Comparison of ENCODE assay signal across 8 cellular contexts in genomic region chr1:161440312-161440894, GRCh38.
DNase-seq lines count a peak whose midpoint lies in the region; ATAC-seq and TF ChIP-seq lines count a peak whose summit lies in the region.

No MANE protein-coding gene starts in this region.

- H3K4me3 ChIP-seq in CD8-positive, alpha-beta T cell (ENCODE audit: low read depth, low read length) = peak overlapping the region; percentile 39

- H3K9me3 Mint-ChIP-seq in CD8-positive, alpha-beta T cell = no peaks in the 10 kb centered on the region
- peaks cover 2% of the 10 kb centered on the region for H3K9me3 Mint-ChIP-seq in memory B cell
- H3K9me3 Mint-ChIP-seq in stimulated activated effector memory CD8-positive, alpha-beta T cell treated with anti-CD3 and anti-CD28 coated beads, Interleukin-12 subunit alpha, Interleukin-12 subunit beta, amount 100 ng/mL, for 72 hours = peaks cover 3% of the 10 kb centered on the region

- POLR2A ChIA-PET in CD8-positive, alpha-beta T cell (lab: Charles Lee) = no interaction called here

- peaks cover 8% of the 10 kb centered on the region for H3K4me1 Mint-ChIP-seq in CD8-positive, alpha-beta T cell (ENCODE audit: low read depth)
- peaks cover 7% of the 10 kb centered on the region for H3K4me1 Mint-ChIP-seq in memory B cell
- peaks cover 22% of the 10 kb centered on the region for H3K4me1 Mint-ChIP-seq in stimulated activated effector memory CD8-positive, alpha-beta T cell treated with anti-CD3 and anti-CD28 coated beads, Interleukin-12 subunit alpha, Interleukin-12 subunit beta, amount 100 ng/mL, for 72 hours

- H3K36me3 ChIP-seq in CD8-positive, alpha-beta T cell (ENCODE audit: insufficient read depth, low read length) = no peaks in the 10 kb centered on the region

- peak; percentile 38 for TF ChIP-seq CTCF in CD8-positive, alpha-beta T cell (IDR thresholded peaks at IDR 0.05)
- peak; percentile 78 for TF ChIP-seq CTCF in VCaP (conservative IDR thresholded peaks at IDR 0.05)

- H3K36me3 Mint-ChIP-seq in CD8-positive, alpha-beta T cell = no peaks in the 10 kb centered on the region
- H3K36me3 Mint-ChIP-seq in memory B cell = no peaks in the 10 kb centered on the region
- peaks cover 13% of the 10 kb centered on the region for H3K36me3 Mint-ChIP-seq in stimulated activated effector memory CD8-positive, alpha-beta T cell treated with anti-CD3 and anti-CD28 coated beads, Interleukin-12 subunit alpha, Interleukin-12 subunit beta, amount 100 ng/mL, for 72 hours

- H3K27me3 ChIP-seq in CD8-positive, alpha-beta T cell (ENCODE audit: insufficient read depth, low read length) = peaks cover 14% of the 10 kb centered on the region

- CTCF ChIA-PET in CD8-positive, alpha-beta T cell (lab: Charles Lee) = interaction anchor here (0.9 to 1.2 kb wide), 4 partner anchors 21 to 58 kb away, joined by 3 to 4 read pairs (median 3); no protein-coding TSS in a partner anchor

- H3K9me3 ChIP-seq in CD8-positive, alpha-beta T cell (ENCODE audit: low read length) = no peaks in the 10 kb centered on the region

- DNase-seq in CD8-positive, alpha-beta T cell = peak; percentile 8 to 63 (median 44)
- peak; percentile 30 to 62 for DNase-seq in dermis microvascular lymphatic vessel endothelial cell (ENCODE audit: low read depth in 2 of 2)
- DNase-seq in memory B cell (ENCODE audit: low spot score in 2 of 2) = peak; percentile 47 to 75
- peak; percentile 76 to 89 for DNase-seq in stimulated activated effector memory CD8-positive, alpha-beta T cell treated with anti-CD3 and anti-CD28 coated beads, Interleukin-12 subunit alpha, Interleukin-12 subunit beta, amount 100 ng/mL, for 72 hours (ENCODE audit: low spot score in 2 of 2)
- DNase-seq in substantia nigra (lab: John Stamatoyannopoulos, UW) = no peak
- no peak for DNase-seq in NCI-H69 (lab: John Stamatoyannopoulos, UW)

- peaks cover 35% of the 10 kb centered on the region for H3K27me3 Mint-ChIP-seq in CD8-positive, alpha-beta T cell (ENCODE audit: low read depth)
- H3K27me3 Mint-ChIP-seq in memory B cell = peaks cover 15% of the 10 kb centered on the region

- H3K4me1 ChIP-seq in CD8-positive, alpha-beta T cell (ENCODE audit: insufficient read depth, low read length) = no peaks in the 10 kb centered on the region

- H3K27ac ChIP-seq in CD8-positive, alpha-beta T cell (ENCODE audit: low read depth, low read length) = no peak overlapping the region
- H3K27ac ChIP-seq in VCaP (peak overlapping the region; percentile 58; the same call in 1 of the 2 replicates), substantia nigra (ENCODE audit: low read depth, low read length, poor library complexity, severe bottlenecking) (no peak overlapping the region)

- H3K27ac Mint-ChIP-seq in CD8-positive, alpha-beta T cell = no peak overlapping the region
- H3K27ac Mint-ChIP-seq in memory B cell = peak overlapping the region; percentile 60
- peak overlapping the region; percentile 88 for H3K27ac Mint-ChIP-seq in stimulated activated effector memory CD8-positive, alpha-beta T cell treated with anti-CD3 and anti-CD28 coated beads, Interleukin-12 subunit alpha, Interleukin-12 subunit beta, amount 100 ng/mL, for 72 hours

- peak; percentile 61 for ATAC-seq in CD8-positive, alpha-beta T cell
- ATAC-seq in HG02759 (IDR thresholded peaks at IDR 0.05; ENCODE audit: unreplicated experiment) (peak; percentile 47), memory B cell (ENCODE audit: low read depth) (peak; percentile 50)
- ATAC-seq in stimulated activated effector memory CD8-positive, alpha-beta T cell treated with anti-CD3 and anti-CD28 coated beads, Interleukin-12 subunit alpha, Interleukin-12 subunit beta, amount 100 ng/mL, for 72 hours = peak; percentile 69

- intact Hi-C loops in CD8-positive, alpha-beta T cell (cut with DNase I, micrococcal nuclease) = no loop called here

- peak overlapping the region; percentile 82 for H3K4me3 Mint-ChIP-seq in CD8-positive, alpha-beta T cell
- H3K4me3 Mint-ChIP-seq in memory B cell = peak overlapping the region; percentile 81
- H3K4me3 Mint-ChIP-seq in stimulated activated effector memory CD8-positive, alpha-beta T cell treated with anti-CD3 and anti-CD28 coated beads, Interleukin-12 subunit alpha, Interleukin-12 subunit beta, amount 100 ng/mL, for 72 hours = peak overlapping the region; percentile 83

Comparison
In these comparisons a context has a peak if more than half of its experiments do, and no peak if none do; other contexts are left out.
1. DNase-seq: peak in CD8-positive, alpha-beta T cell (7 of 7), dermis microvascular lymphatic vessel endothelial cell (2 of 2), memory B cell (2 of 2) and stimulated activated effector memory CD8-positive, alpha-beta T cell treated with anti-CD3 and anti-CD28 coated beads, Interleukin-12 subunit alpha, Interleukin-12 subunit beta, amount 100 ng/mL, for 72 hours (2 of 2); none in substantia nigra (0 of 49) and NCI-H69 (single experiment).
2. Peak in every context shown above with its lines, with median percentiles within 50 percentile points of each other: ATAC-seq and H3K4me3 Mint-ChIP-seq.